17 cellular contexts compared by ENCODE assay signal in the genomic region with DNA sequence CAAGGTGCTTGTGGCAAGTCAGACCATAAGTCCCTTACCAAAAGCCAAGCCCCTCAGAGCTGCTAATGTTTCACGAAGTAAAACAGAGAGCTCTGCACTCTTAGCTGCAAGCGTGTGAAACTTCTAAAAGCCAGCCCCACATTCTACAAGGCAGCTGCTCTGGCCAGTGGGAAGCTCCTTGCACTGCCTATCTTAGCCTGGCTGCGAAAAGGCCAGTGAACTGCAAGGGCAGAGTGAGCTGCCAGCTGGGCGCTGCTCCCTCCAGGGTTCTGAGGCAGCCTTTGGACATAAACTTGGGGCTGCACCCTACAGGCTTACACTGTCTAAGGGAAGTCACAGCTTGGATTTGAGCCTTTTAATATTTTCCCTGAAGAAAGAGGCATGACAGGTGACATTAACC. TPM values are rescaled to one million over a fixed set of nuclear protein-coding genes. Genes with fewer than 3 reads are reported as not detected.
"Had no signal": no experiment of that assay in that cellular context is flagged by ENCODE, and none has a peak within 500 bp of the region (broad histone marks: within the 10 kb centered on the region; RNA-seq: fewer than 3 reads in every experiment).

No MANE protein-coding gene starts in this region.

- H3K9me3 Mint-ChIP-seq: activated naive CD4-positive, alpha-beta T cell treated with anti-CD3 and anti-CD28 coated beads, Interleukin-2, amount 50 U/mL, for 24 hours; memory B cell; nephron progenitor cell had no signal

- H3K4me3 Mint-ChIP-seq: activated naive CD4-positive, alpha-beta T cell treated with anti-CD3 and anti-CD28 coated beads, Interleukin-2, amount 50 U/mL, for 24 hours; memory B cell; nephron progenitor cell had no signal

- DNase-seq: activated T-cell treated with anti-CD3 and anti-CD28 coated beads, Interleukin-2, amount 50 U/mL, for 1 hour; amniotic stem cell; central memory CD4-positive, alpha-beta T cell; foreskin keratinocyte; head of caudate nucleus; mucosa of descending colon; nephron progenitor cell; sigmoid colon; stimulated activated naive CD4-positive, alpha-beta T cell; trophoblast cell had no signal

- H3K27me3 ChIP-seq: body of pancreas, foreskin keratinocyte, left lung, sigmoid colon had no signal

- H3K27me3 Mint-ChIP-seq: activated naive CD4-positive, alpha-beta T cell treated with anti-CD3 and anti-CD28 coated beads, Interleukin-2, amount 50 U/mL, for 24 hours; memory B cell had no signal

- H3K27ac Mint-ChIP-seq: activated naive CD4-positive, alpha-beta T cell treated with anti-CD3 and anti-CD28 coated beads, Interleukin-2, amount 50 U/mL, for 24 hours; nephron progenitor cell had no signal

- H3K9me3 ChIP-seq: body of pancreas, left lung, mucosa of descending colon, sigmoid colon had no signal

- H3K27ac ChIP-seq: body of pancreas, foreskin keratinocyte, left lung had no signal

- H3K4me1 ChIP-seq: foreskin keratinocyte, left lung had no signal

- H3K4me3 ChIP-seq: body of pancreas, coronary artery, left lung, mucosa of descending colon, sigmoid colon had no signal

- ATAC-seq: body of pancreas, foreskin keratinocyte, left lung, mucosa of descending colon had no signal

RNA-seq across cellular contexts. Expression of gene MUSTN1, which starts 2.2 kb away (rescaled TPM):
- total RNA-seq: pulmonary artery endothelial cell had no signal

RNA-seq across cellular contexts. Expression of gene ITIH3, which starts 42.4 kb away (rescaled TPM):
- total RNA-seq: endothelial cell of umbilical vein, foreskin keratinocyte, pulmonary artery endothelial cell had no signal
- polyA plus RNA-seq: endothelial cell of umbilical vein, foreskin keratinocyte had no signal

RNA-seq across cellular contexts. Expression of gene ITIH1, which starts 59.6 kb away (rescaled TPM):
- total RNA-seq: endothelial cell of umbilical vein, foreskin keratinocyte, mucosa of descending colon, pulmonary artery endothelial cell, sigmoid colon had no signal
- polyA plus RNA-seq: endothelial cell of umbilical vein, foreskin keratinocyte had no signal
